In genomic region chr10:72173267-72173634, GRCh38 we compare ENCODE assay signal across 16 cellular contexts. TPM values are rescaled to one million over a fixed set of nuclear protein-coding genes. Genes with fewer than 3 reads are reported as not detected.
A peak's percentile ranks its signal among the peaks of the same experiment; 100 is the strongest.
DNase-seq lines count a peak whose midpoint lies in the region; ATAC-seq and TF ChIP-seq lines count a peak whose summit lies in the region.
"Had no signal": no experiment of that assay in that cellular context is flagged by ENCODE, and none has a peak within 500 bp of the region (broad histone marks: within the 10 kb centered on the region; RNA-seq: fewer than 3 reads in every experiment).

No MANE protein-coding gene starts in this region.

- H3K27me3 Mint-ChIP-seq in WTC11 (ENCODE audit: low read depth) (no peaks in the 10 kb centered on the region), naive B cell (no peaks in the 10 kb centered on the region)
- H3K27me3 Mint-ChIP-seq in activated naive CD4-positive, alpha-beta T cell treated with anti-CD3 and anti-CD28 coated beads for 36 hours (ENCODE audit: low read depth) = no peaks in the 10 kb centered on the region
- H3K27me3 Mint-ChIP-seq: central memory CD8-positive, alpha-beta T cell had no signal

- ATAC-seq in WTC11 = no peak
- ATAC-seq in naive B cell (ENCODE audit: low read depth in 2 of 2) = no peak
- no peak for ATAC-seq in GM19395 (IDR thresholded peaks at IDR 0.05; ENCODE audit: unreplicated experiment)

- no peaks in the 10 kb centered on the region for H3K9me3 ChIP-seq in HEK293 (ENCODE audit: control insufficient read depth, insufficient read depth, low read depth, low read length)

- DNase-seq in GM12864 (ENCODE audit: low read depth) (peak; percentile 33), WTC11 (ENCODE audit: low spot score) (no peak), naive B cell (no peak), NCI-H187 treated with DMSO at 0.1 percent for 48 hours (lab: John Stamatoyannopoulos, UW) (no peak)
- no peak for DNase-seq in activated naive CD4-positive, alpha-beta T cell treated with anti-CD3 and anti-CD28 coated beads for 36 hours
- DNase-seq: activated CD4-positive, alpha-beta T cell treated with anti-CD3 and anti-CD28 coated beads for 4 hours; activated effector memory CD4-positive, alpha-beta T cell treated with anti-CD3 and anti-CD28 coated beads, Interleukin-2, amount 50 U/mL, for 16 hours; effector CD4-positive, alpha-beta T cell; H7; NCI-H1694 treated with DMSO at 0.1 percent for 48 hours; occipital lobe; stimulated activated CD4-positive, alpha-beta T cell treated with anti-CD3 and anti-CD28 coated beads, Interleukin-2, amount 100 ng/mL, for 48 hours had no signal

- H3K9me3 Mint-ChIP-seq in WTC11 (no peaks in the 10 kb centered on the region), naive B cell (no peaks in the 10 kb centered on the region)
- H3K9me3 Mint-ChIP-seq in activated naive CD4-positive, alpha-beta T cell treated with anti-CD3 and anti-CD28 coated beads for 36 hours = no peaks in the 10 kb centered on the region
- H3K9me3 Mint-ChIP-seq: central memory CD8-positive, alpha-beta T cell had no signal

- H3K36me3 ChIP-seq in HEK293 (ENCODE audit: control insufficient read depth in 2 of 2, insufficient read depth in 1 of 2, low read length in 2 of 2) = no peaks in the 10 kb centered on the region

- H3K4me3 ChIP-seq in GM12864 (ENCODE audit: low read depth, low read length) (no peak overlapping the region), HEK293 (ENCODE audit: low read depth, low read length) (no peak overlapping the region)
- H3K4me3 ChIP-seq: SK-N-MC had no signal

- peaks cover 3% of the 10 kb centered on the region; the same call in 1 of the 2 replicates for H3K36me3 Mint-ChIP-seq in WTC11
- H3K36me3 Mint-ChIP-seq in naive B cell = peaks cover 8 to 14% of the 10 kb centered on the region in 2 donors
- H3K36me3 Mint-ChIP-seq in activated naive CD4-positive, alpha-beta T cell treated with anti-CD3 and anti-CD28 coated beads for 36 hours (ENCODE audit: low read depth) = peaks cover 3% of the 10 kb centered on the region

- CTCF ChIA-PET in HEK293 (lab: Yijun Ruan, JAX) (no interaction called here), WTC11 (lab: Charles Lee) (interaction anchor here (1.3 kb wide), 1 partner anchor 8 kb away, joined by 4 read pairs; no protein-coding TSS in a partner anchor)
- CTCF ChIA-PET in activated naive CD4-positive, alpha-beta T cell treated with anti-CD3 and anti-CD28 coated beads for 36 hours (lab: Charles Lee) = interaction anchor here (1.3 kb wide), 1 partner anchor 41 kb away, joined by 3 read pairs; no protein-coding TSS in a partner anchor

- H3K27ac ChIP-seq in HEK293 (ENCODE audit: extremely low read depth, low read depth, low read length) = peak overlapping the region; percentile 81
- H3K27ac ChIP-seq: SK-N-MC had no signal

- POLR2A ChIA-PET in HEK293 (lab: Yijun Ruan, JAX) = interaction anchor here (1.0 to 2.5 kb wide), 6 partner anchors 14 to 159 kb away, joined by 3 to 16 read pairs (median 5); partner anchors contain the start of gene DDIT4
- POLR2A ChIA-PET in WTC11 (lab: Charles Lee) = no interaction called here

- H3K27ac Mint-ChIP-seq in WTC11 = 0 out of 2 replicates have a peak overlapping the region, but pooled peaks have one; percentile 69
- peak overlapping the region in 4 of 6 donors; percentile 8 to 71 (median 40) for H3K27ac Mint-ChIP-seq in naive B cell
- H3K27ac Mint-ChIP-seq in activated naive CD4-positive, alpha-beta T cell treated with anti-CD3 and anti-CD28 coated beads for 36 hours = no peak overlapping the region

- H3K4me1 Mint-ChIP-seq in WTC11 = peaks cover 4% of the 10 kb centered on the region; the same call in 1 of the 2 replicates
- peaks cover 12 to 25% (median 15%) of the 10 kb centered on the region in 3 donors for H3K4me1 Mint-ChIP-seq in naive B cell
- peaks cover 21% of the 10 kb centered on the region for H3K4me1 Mint-ChIP-seq in activated naive CD4-positive, alpha-beta T cell treated with anti-CD3 and anti-CD28 coated beads for 36 hours (ENCODE audit: low read depth)

- intact Hi-C loops in activated naive CD4-positive, alpha-beta T cell treated with anti-CD3 and anti-CD28 coated beads for 36 hours (cut with micrococcal nuclease) = no loop called here

- H3K4me3 Mint-ChIP-seq in WTC11 (no peak overlapping the region), naive B cell (no peak overlapping the region)
- H3K4me3 Mint-ChIP-seq in activated naive CD4-positive, alpha-beta T cell treated with anti-CD3 and anti-CD28 coated beads for 36 hours = no peak overlapping the region
- H3K4me3 Mint-ChIP-seq: central memory CD8-positive, alpha-beta T cell had no signal

- H3K4me1 ChIP-seq in HEK293 (ENCODE audit: control insufficient read depth, insufficient read depth, low read length) = peaks cover 17% of the 10 kb centered on the region

- no peak for TF ChIP-seq CTCF in GM12864 (IDR thresholded peaks at IDR 0.05; ENCODE audit: low read depth, low read length, missing control alignments)
- no peak for TF ChIP-seq CTCF in HEK293 (tag by site-specific recombination; IDR thresholded peaks at IDR 0.05)
- TF ChIP-seq CTCF in WTC11 (IDR thresholded peaks at IDR 0.05) = no peak

TF ChIP-seq in HEK293, 187 proteins besides CTCF, POLR2A, EP300 and RAD21:
- TF ChIP-seq ZNF561 (tag by site-specific recombination; IDR thresholded peaks at IDR 0.05; ENCODE audit: borderline replicate concordance) (no peak), PRDM1 (tag by site-specific recombination; IDR thresholded peaks at IDR 0.05) (peak; percentile 71; the same call in 1 of the 2 replicates), SP3 (tag by site-specific recombination; IDR thresholded peaks at IDR 0.05) (no peak), ZIC2 (tag by site-specific recombination; IDR thresholded peaks at IDR 0.05) (no peak)

TF ChIP-seq in WTC11, 78 proteins besides CTCF, POLR2A, EP300 and RAD21 (continues in another document):
- TF ChIP-seq MAX (CRISPR knock-in tag; IDR thresholded peaks at IDR 0.05) = no peak
- no peak for TF ChIP-seq NFYB (CRISPR knock-in tag; conservative IDR thresholded peaks at IDR 0.05; ENCODE audit: low read depth)
- no peak for TF ChIP-seq AFF4 (CRISPR knock-in tag; IDR thresholded peaks at IDR 0.05; ENCODE audit: borderline replicate concordance)
- no peak for TF ChIP-seq NR1H2 (CRISPR knock-in tag; IDR thresholded peaks at IDR 0.05)
- no peak for TF ChIP-seq E2F4 (CRISPR knock-in tag; IDR thresholded peaks at IDR 0.05; ENCODE audit: borderline replicate concordance, low read depth)
- no peak for TF ChIP-seq ZNF232 (CRISPR knock-in tag; IDR thresholded peaks at IDR 0.05)
- no peak for TF ChIP-seq ZNF396 (CRISPR knock-in tag; IDR thresholded peaks at IDR 0.05; ENCODE audit: borderline replicate concordance)
- no peak for TF ChIP-seq ZNF121 (CRISPR knock-in tag; IDR thresholded peaks at IDR 0.05)
- TF ChIP-seq FOXK1 (CRISPR knock-in tag; IDR thresholded peaks at IDR 0.05) = no peak
- TF ChIP-seq MXD4 (CRISPR knock-in tag; IDR thresholded peaks at IDR 0.05; ENCODE audit: borderline replicate concordance) = no peak
- no peak for TF ChIP-seq NFE2L1 (CRISPR knock-in tag; IDR thresholded peaks at IDR 0.05)

RNA-seq across cellular contexts. Expression of gene ANAPC16, which starts 42.6 kb away (rescaled TPM):
- 52.3 to 72.4 TPM (median 72.3 TPM) in 3 replicates for total RNA-seq in WTC11 (2021)
- 100 to 1,000 TPM; 485 to 708 (median 561) TPM for polyA plus RNA-seq in naive B cell (ENCODE audit: low read depth in 6 of 6)
- total RNA-seq in activated naive CD4-positive, alpha-beta T cell treated with anti-CD3 and anti-CD28 coated beads for 36 hours = 100 to 1,000 TPM; 127 to 128 TPM

RNA-seq across cellular contexts. Expression of gene ASCC1, which starts 42.8 kb away (rescaled TPM):
- 30.4 to 38.7 TPM (median 32.5 TPM) in 3 replicates for total RNA-seq in WTC11 (2021)
- 10 to 100 TPM; 43.8 to 69.0 (median 48.4) TPM for polyA plus RNA-seq in naive B cell (ENCODE audit: low read depth in 6 of 6)
- total RNA-seq in activated naive CD4-positive, alpha-beta T cell treated with anti-CD3 and anti-CD28 coated beads for 36 hours = 10 to 100 TPM; 61.6 to 68.5 TPM
